ENCODE assay signal across 34 cellular contexts in genomic region chr14:90767899-90768298, GRCh38.
"Had no signal": no experiment of that assay in that cellular context is flagged by ENCODE, and none has a peak within 500 bp of the region (broad histone marks: within the 10 kb centered on the region; RNA-seq: fewer than 3 reads in every experiment).

No MANE protein-coding gene starts in this region.

- H3K4me1 ChIP-seq: adrenal gland, ascending aorta, body of pancreas, breast epithelium had no signal

- FAIRE-seq: astrocyte, bronchial epithelial cell, colon had no signal

- H3K27me3 ChIP-seq: adrenal gland, ascending aorta, body of pancreas, brain microvascular endothelial cell, breast epithelium, cardiac muscle cell had no signal

- H3K27ac ChIP-seq: adrenal gland, ascending aorta, body of pancreas, brain microvascular endothelial cell, breast epithelium, cardiac muscle cell had no signal

- H3K36me3 ChIP-seq: adrenal gland, brain microvascular endothelial cell, breast epithelium, cardiac muscle cell had no signal

- H3K4me3 ChIP-seq: adrenal gland, ascending aorta, body of pancreas, breast epithelium, cardiac muscle cell had no signal

- ATAC-seq: activated naive CD4-positive, alpha-beta T cell treated with anti-CD3 and anti-CD28 coated beads, Interleukin-2, amount 50 U/mL, for 72 hours; activated naive CD8-positive, alpha-beta T cell treated with anti-CD3 and anti-CD28 coated beads, Interleukin-2, amount 50 U/mL, for 24 hours; activated T-cell treated with anti-CD3 and anti-CD28 coated beads, Interleukin-2, amount 50 U/mL, for 4 hours; activated T-cell treated with anti-CD3 and anti-CD28 coated beads, Interleukin-2, amount 50 U/mL, for 72 hours; activated T-helper 17 cell treated with anti-CD3 and anti-CD28 coated beads, Interleukin-2, amount 50 U/mL, for 72 hours; body of pancreas had no signal

- DNase-seq: activated effector memory CD4-positive, alpha-beta T cell treated with anti-CD3 and anti-CD28 coated beads, Interleukin-2, amount 50 U/mL, for 16 hours; activated effector memory CD4-positive, alpha-beta T cell treated with Interleukin-2 at 50 U/mL for 16 hours; activated gamma-delta T cell; activated gamma-delta T cell treated with Interleukin-2 at 50 U/mL for 16 hours; activated naive CD4-positive, alpha-beta T cell; activated naive CD4-positive, alpha-beta T cell treated with anti-CD3 and anti-CD28 coated beads for 36 hours; activated naive CD4-positive, alpha-beta T cell treated with anti-CD3 and anti-CD28 coated beads, Interleukin-2, amount 10 ng/mL, durations not matched to agents 7 days and 5 days; activated naive CD4-positive, alpha-beta T cell treated with anti-CD3 and anti-CD28 coated beads, Interleukin-2, amount 50 U/mL, for 16 hours; activated naive CD8-positive, alpha-beta T cell treated with anti-CD3 and anti-CD28 coated beads for 36 hours; activated naive CD8-positive, alpha-beta T cell treated with anti-CD3 and anti-CD28 coated beads, Interleukin-2, amount 10 ng/mL, durations not matched to agents 7 days and 5 days; activated naive CD8-positive, alpha-beta T cell treated with anti-CD3 and anti-CD28 coated beads, Interleukin-2, amount 50 U/mL, for 24 hours; activated T-cell treated with anti-CD3 and anti-CD28 coated beads, Interleukin-2, amount 50 U/mL, for 1 hour; activated T-cell treated with anti-CD3 and anti-CD28 coated beads, Interleukin-2, amount 50 U/mL, for 24 hours; activated T-cell treated with anti-CD3 and anti-CD28 coated beads, Interleukin-2, amount 50 U/mL, for 4 hours; activated T-cell treated with anti-CD3 and anti-CD28 coated beads, Interleukin-2, amount 50 U/mL, for 48 hours; activated T-cell treated with anti-CD3 and anti-CD28 coated beads, Interleukin-2, amount 50 U/mL, for 72 hours; adrenal gland; amniotic stem cell; amygdala; anterior cingulate cortex; aorta; body of pancreas; brain microvascular endothelial cell; caudate nucleus; central memory CD4-positive, alpha-beta T cell; cerebellar nuclear complex had no signal
